Comparison of ENCODE assay signal across 24 cellular contexts in genomic region chr10:54614062-54614461, GRCh38.
"Had no signal": no experiment of that assay in that cellular context is flagged by ENCODE, and none has a peak within 500 bp of the region (broad histone marks: within the 10 kb centered on the region; RNA-seq: fewer than 3 reads in every experiment).

No MANE protein-coding gene starts in this region.

- H3K4me1 ChIP-seq: ascending aorta, gastrocnemius medialis, pancreas, prostate gland, sigmoid colon, tibial artery, upper lobe of right lung had no signal

- H3K36me3 ChIP-seq: ascending aorta, gastrocnemius medialis, pancreas, prostate gland, sigmoid colon, tibial artery, upper lobe of right lung had no signal

- H3K27me3 ChIP-seq: ascending aorta, gastrocnemius medialis, pancreas, sigmoid colon, tibial artery, upper lobe of right lung had no signal

- H3K9me3 ChIP-seq: ascending aorta, gastrocnemius medialis, pancreas, prostate gland, sigmoid colon, tibial artery, upper lobe of right lung had no signal

- DNase-seq: activated CD8-positive, alpha-beta T cell treated with anti-CD3 and anti-CD28 coated beads, Interleukin-2, amount 10 ng/mL, durations not matched to agents 7 days and 5 days; activated effector memory CD4-positive, alpha-beta T cell treated with anti-CD3 and anti-CD28 coated beads, Interleukin-2, amount 50 U/mL, for 16 hours; activated naive CD4-positive, alpha-beta T cell treated with anti-CD3 and anti-CD28 coated beads for 36 hours; activated naive CD8-positive, alpha-beta T cell treated with anti-CD3 and anti-CD28 coated beads for 36 hours; activated T-cell treated with anti-CD3 and anti-CD28 coated beads for 4 hours; caudate nucleus; gastrocnemius medialis; hippocampal formation; left cardiac atrium; midbrain; naive thymus-derived CD8-positive, alpha-beta T cell; nucleus accumbens; pancreas; sigmoid colon; stimulated activated CD4-positive, alpha-beta T cell treated with anti-CD3 and anti-CD28 coated beads, Interleukin-1b, Interleukin-23, amount 100 ng/mL, for 48 hours; stimulated activated CD4-positive, alpha-beta T cell treated with anti-CD3 and anti-CD28 coated beads, Interleukin-4, amount 100 ng/mL, for 4 hours; stimulated activated CD8-positive, alpha-beta memory T cell treated with anti-CD3 and anti-CD28 coated beads, Interleukin-4, amount 100 ng/mL, for 48 hours; stimulated activated naive CD8-positive, alpha-beta T cell treated with anti-CD3 and anti-CD28 coated beads, Interleukin-15, amount 100 ng/mL, for 72 hours; T-helper 2 cell; tibial artery; upper lobe of right lung had no signal

- H3K4me3 ChIP-seq: ascending aorta, gastrocnemius medialis, pancreas, prostate gland, sigmoid colon, smooth muscle cell, tibial artery, upper lobe of right lung had no signal

- H3K27ac ChIP-seq: ascending aorta, gastrocnemius medialis, pancreas, prostate gland, sigmoid colon, tibial artery, upper lobe of right lung had no signal
